ENCODE assay signal across 9 cellular contexts in genomic region chr1:53195211-53195909, GRCh38. TPM values are rescaled to one million over a fixed set of nuclear protein-coding genes. Genes with fewer than 3 reads are reported as not detected.
DNase-seq lines count a peak whose midpoint lies in the region; ATAC-seq and TF ChIP-seq lines count a peak whose summit lies in the region.
"Had no signal": no experiment of that assay in that cellular context is flagged by ENCODE, and none has a peak within 500 bp of the region (broad histone marks: within the 10 kb centered on the region; RNA-seq: fewer than 3 reads in every experiment).

No MANE protein-coding gene starts in this region.

- intact Hi-C loops in activated CD8-positive, alpha-beta T cell treated with anti-CD3 and anti-CD28 coated beads for 36 hours (cut with micrococcal nuclease) = no loop called here
- intact Hi-C loops in MCF 10A (cut with micrococcal nuclease) = no loop called here
- intact Hi-C loops in testis (cut with DNase I; ENCODE audit: low total_unique reads) = no loop called here

- no peak for DNase-seq in activated CD8-positive, alpha-beta T cell treated with anti-CD3 and anti-CD28 coated beads for 36 hours
- no peak for DNase-seq in activated CD8-positive, alpha-beta T cell treated with anti-CD3 and anti-CD28 coated beads, Interleukin-2, amount 10 ng/mL, durations not matched to agents 7 days and 5 days
- no peak for DNase-seq in MCF 10A (ENCODE audit: unreplicated experiment)
- DNase-seq in mucosa of gallbladder (ENCODE audit: low spot score) = peak; percentile 45
- DNase-seq in testis = peak; percentile 56
- DNase-seq in pons (ENCODE audit: low spot score) = no peak
- no peak for DNase-seq in RPMI8226
- DNase-seq: stimulated activated CD4-positive, alpha-beta T cell treated with anti-CD3 and anti-CD28 coated beads, Interleukin-2, amount 100 ng/mL, for 48 hours had no signal

- H3K27ac ChIP-seq in testis = peak overlapping the region; percentile 96

- H3K36me3 ChIP-seq in testis (ENCODE audit: low read depth, missing control alignments) = no peaks in the 10 kb centered on the region

- TF ChIP-seq POLR2A in testis (IDR thresholded peaks at IDR 0.05) = no peak

- H3K9me3 ChIP-seq in testis = no peaks in the 10 kb centered on the region

- H3K36me3 Mint-ChIP-seq in activated CD8-positive, alpha-beta T cell treated with anti-CD3 and anti-CD28 coated beads for 36 hours (ENCODE audit: low read depth) = peaks cover 13% of the 10 kb centered on the region
- peaks cover 14% of the 10 kb centered on the region for H3K36me3 Mint-ChIP-seq in activated CD8-positive, alpha-beta T cell treated with anti-CD3 and anti-CD28 coated beads, Interleukin-2, amount 10 ng/mL, durations not matched to agents 7 days and 5 days (ENCODE audit: low read depth)
- H3K36me3 Mint-ChIP-seq in MCF 10A (ENCODE audit: insufficient read depth, unreplicated experiment) = no peaks in the 10 kb centered on the region

- no peak for ATAC-seq in activated CD8-positive, alpha-beta T cell treated with anti-CD3 and anti-CD28 coated beads for 36 hours
- no peak for ATAC-seq in activated CD8-positive, alpha-beta T cell treated with anti-CD3 and anti-CD28 coated beads, Interleukin-2, amount 10 ng/mL, durations not matched to agents 7 days and 5 days
- ATAC-seq in GM18519 (IDR thresholded peaks at IDR 0.05; ENCODE audit: low FRiP score, unreplicated experiment) = no peak

- peaks cover 32% of the 10 kb centered on the region for H3K4me1 ChIP-seq in testis

- no peaks in the 10 kb centered on the region for H3K27me3 ChIP-seq in testis

- CTCF ChIA-PET in activated CD8-positive, alpha-beta T cell treated with anti-CD3 and anti-CD28 coated beads for 36 hours (lab: Charles Lee) = interaction anchor here (1.0 to 4.7 kb wide), 6 partner anchors 9 to 791 kb away, joined by 3 to 30 read pairs (median 6); partner anchors contain the start of genes ECHDC2, ORC1 and PRPF38A
- CTCF ChIA-PET in activated CD8-positive, alpha-beta T cell treated with anti-CD3 and anti-CD28 coated beads, Interleukin-2, amount 10 ng/mL, durations not matched to agents 7 days and 5 days (lab: Charles Lee) = interaction anchor here (1.2 to 4.0 kb wide), 3 partner anchors 10 to 13 kb away, joined by 3 to 34 read pairs (median 6); no protein-coding TSS in a partner anchor
- CTCF ChIA-PET in MCF 10A (lab: Yijun Ruan, JAX) = interaction anchor here (2.0 to 2.7 kb wide), 3 partner anchors 9 to 12 kb away, joined by 6 to 17 read pairs (median 13); no protein-coding TSS in a partner anchor

- H3K9me3 Mint-ChIP-seq in activated CD8-positive, alpha-beta T cell treated with anti-CD3 and anti-CD28 coated beads for 36 hours = no peaks in the 10 kb centered on the region
- H3K9me3 Mint-ChIP-seq in activated CD8-positive, alpha-beta T cell treated with anti-CD3 and anti-CD28 coated beads, Interleukin-2, amount 10 ng/mL, durations not matched to agents 7 days and 5 days (ENCODE audit: insufficient read depth) = no peaks in the 10 kb centered on the region
- H3K9me3 Mint-ChIP-seq in MCF 10A (ENCODE audit: unreplicated experiment) = no peaks in the 10 kb centered on the region

- no peaks in the 10 kb centered on the region for H3K27me3 Mint-ChIP-seq in activated CD8-positive, alpha-beta T cell treated with anti-CD3 and anti-CD28 coated beads for 36 hours
- no peaks in the 10 kb centered on the region for H3K27me3 Mint-ChIP-seq in activated CD8-positive, alpha-beta T cell treated with anti-CD3 and anti-CD28 coated beads, Interleukin-2, amount 10 ng/mL, durations not matched to agents 7 days and 5 days (ENCODE audit: low read depth)
- H3K27me3 Mint-ChIP-seq in MCF 10A (ENCODE audit: insufficient read depth, unreplicated experiment) = no peaks in the 10 kb centered on the region

- H3K4me3 ChIP-seq in testis = peak overlapping the region in 1 of 2 donors; percentile 97

- BruUV-seq in MCF 10A (replicated peaks; lab: Mats Ljungman, UMichigan) = no TSS peak

- WGBS in testis, 2 donors = 37 to 38% methylated on average over 10 of the region's 10 CpGs

- H3K27ac Mint-ChIP-seq in activated CD8-positive, alpha-beta T cell treated with anti-CD3 and anti-CD28 coated beads for 36 hours = peak overlapping the region; percentile 92
- no peak overlapping the region for H3K27ac Mint-ChIP-seq in activated CD8-positive, alpha-beta T cell treated with anti-CD3 and anti-CD28 coated beads, Interleukin-2, amount 10 ng/mL, durations not matched to agents 7 days and 5 days
- peak overlapping the region; percentile 50 for H3K27ac Mint-ChIP-seq in MCF 10A (ENCODE audit: low read depth, unreplicated experiment)

- peaks cover 27% of the 10 kb centered on the region for H3K4me1 Mint-ChIP-seq in activated CD8-positive, alpha-beta T cell treated with anti-CD3 and anti-CD28 coated beads for 36 hours (ENCODE audit: low read depth)
- peaks cover 27% of the 10 kb centered on the region for H3K4me1 Mint-ChIP-seq in activated CD8-positive, alpha-beta T cell treated with anti-CD3 and anti-CD28 coated beads, Interleukin-2, amount 10 ng/mL, durations not matched to agents 7 days and 5 days (ENCODE audit: low read depth)
- peaks cover 17% of the 10 kb centered on the region for H3K4me1 Mint-ChIP-seq in MCF 10A (ENCODE audit: insufficient read depth, unreplicated experiment)

- POLR2A ChIA-PET in activated CD8-positive, alpha-beta T cell treated with anti-CD3 and anti-CD28 coated beads for 36 hours (lab: Charles Lee) = interaction anchor here (0.9 to 3.1 kb wide), 7 partner anchors 8 to 275 kb away, joined by 3 to 15 read pairs (median 4); partner anchors contain the start of genes CZIB and ECHDC2
- POLR2A ChIA-PET in activated CD8-positive, alpha-beta T cell treated with anti-CD3 and anti-CD28 coated beads, Interleukin-2, amount 10 ng/mL, durations not matched to agents 7 days and 5 days (lab: Charles Lee) = interaction anchor here (0.8 kb wide), 1 partner anchor 8 kb away, joined by 4 read pairs; no protein-coding TSS in a partner anchor
- POLR2A ChIA-PET in MCF 10A (lab: Yijun Ruan, JAX) = interaction anchor here (0.9 to 4.3 kb wide), 6 partner anchors 10 to 470 kb away, joined by 3 to 49 read pairs (median 4); partner anchors contain the start of gene CZIB

- H3K4me3 Mint-ChIP-seq in activated CD8-positive, alpha-beta T cell treated with anti-CD3 and anti-CD28 coated beads for 36 hours = no peak overlapping the region
- H3K4me3 Mint-ChIP-seq in activated CD8-positive, alpha-beta T cell treated with anti-CD3 and anti-CD28 coated beads, Interleukin-2, amount 10 ng/mL, durations not matched to agents 7 days and 5 days = no peak overlapping the region
- H3K4me3 Mint-ChIP-seq in MCF 10A (ENCODE audit: unreplicated experiment) = peak overlapping the region; percentile 94

- no peak for TF ChIP-seq CTCF in activated CD8-positive, alpha-beta T cell treated with anti-CD3 and anti-CD28 coated beads for 36 hours (IDR thresholded peaks at IDR 0.05)
- TF ChIP-seq CTCF in MCF 10A (IDR thresholded peaks at IDR 0.05; ENCODE audit: unreplicated experiment) (no peak), testis (IDR thresholded peaks at IDR 0.05) (no peak)

RNA-seq across cellular contexts. Expression of gene CPT2, which starts 1.3 kb away (rescaled TPM):
- 10 to 100 TPM; 17.8 to 18.6 TPM for total RNA-seq in activated CD8-positive, alpha-beta T cell treated with anti-CD3 and anti-CD28 coated beads for 36 hours
- 10 to 100 TPM; 11.6 to 12.7 TPM for total RNA-seq in activated CD8-positive, alpha-beta T cell treated with anti-CD3 and anti-CD28 coated beads, Interleukin-2, amount 10 ng/mL, durations not matched to agents 7 days and 5 days
- total RNA-seq in MCF 10A (2022) (17.3 and 19.6 TPM in 2 replicates), mucosa of gallbladder (35.0 TPM), testis (10 to 100 TPM; 44.4 to 61.7 TPM)
- 36.9 TPM for polyA plus RNA-seq in testis (ENCODE audit: insufficient read depth, low read depth, low replicate concordance)

RNA-seq across cellular contexts. Expression of gene CZIB, which starts 25.1 kb away (rescaled TPM):
- total RNA-seq in activated CD8-positive, alpha-beta T cell treated with anti-CD3 and anti-CD28 coated beads for 36 hours = 10 to 100 TPM; 35.3 to 36.4 TPM
- 10 to 100 TPM; 44.3 to 45.5 TPM for total RNA-seq in activated CD8-positive, alpha-beta T cell treated with anti-CD3 and anti-CD28 coated beads, Interleukin-2, amount 10 ng/mL, durations not matched to agents 7 days and 5 days
- total RNA-seq in MCF 10A (2022) (37.2 and 45.0 TPM in 2 replicates), mucosa of gallbladder (56.7 TPM), testis (10 to 100 TPM; 55.0 to 55.4 TPM)
- 97.2 TPM for polyA plus RNA-seq in testis (ENCODE audit: insufficient read depth, low read depth, low replicate concordance)

RNA-seq across cellular contexts. Expression of gene MAGOH, which starts 43.0 kb away (rescaled TPM):
- total RNA-seq in activated CD8-positive, alpha-beta T cell treated with anti-CD3 and anti-CD28 coated beads for 36 hours = 10 to 100 TPM; 90.9 to 91.4 TPM
- total RNA-seq in activated CD8-positive, alpha-beta T cell treated with anti-CD3 and anti-CD28 coated beads, Interleukin-2, amount 10 ng/mL, durations not matched to agents 7 days and 5 days = 10 to 100 TPM; 83.1 to 85.2 TPM
- total RNA-seq in MCF 10A (2022) = 68.2 and 70.3 TPM in 2 replicates
- total RNA-seq in mucosa of gallbladder = 27.9 TPM
- total RNA-seq in testis = 10 to 100 TPM; 32.0 to 39.1 TPM
- 50.0 TPM for polyA plus RNA-seq in testis (ENCODE audit: insufficient read depth, low read depth, low replicate concordance)

RNA-seq across cellular contexts. Expression of gene SLC1A7, which starts 52.9 kb away (rescaled TPM):
- total RNA-seq in activated CD8-positive, alpha-beta T cell treated with anti-CD3 and anti-CD28 coated beads for 36 hours = not detected
- not detected for total RNA-seq in activated CD8-positive, alpha-beta T cell treated with anti-CD3 and anti-CD28 coated beads, Interleukin-2, amount 10 ng/mL, durations not matched to agents 7 days and 5 days
- total RNA-seq in MCF 10A (2022) (not detected in 2 replicates), mucosa of gallbladder (21.1 TPM), testis (1 to 10 TPM in 1 of 2 donors, under 1 TPM in 1; 0.47 to 1.2 TPM)
- polyA plus RNA-seq in testis (ENCODE audit: insufficient read depth, low read depth, low replicate concordance) = 0.32 TPM

Comparison
In these comparisons a context has a peak if more than half of its experiments do, and no peak if none do; other contexts are left out.
1. DNase-seq: peak in mucosa of gallbladder (single experiment) and testis (single experiment); none in activated CD8-positive, alpha-beta T cell treated with anti-CD3 and anti-CD28 coated beads for 36 hours (single experiment), activated CD8-positive, alpha-beta T cell treated with anti-CD3 and anti-CD28 coated beads, Interleukin-2, amount 10 ng/mL, durations not matched to agents 7 days and 5 days (single experiment), MCF 10A (single experiment), pons (single experiment) and RPMI8226 (single experiment).